8 cellular contexts compared by ENCODE assay signal in genomic region chr17:17859909-17860760, GRCh38. TPM values are rescaled to one million over a fixed set of nuclear protein-coding genes. Genes with fewer than 3 reads are reported as not detected.
A peak's percentile ranks its signal among the peaks of the same experiment; 100 is the strongest.
DNase-seq lines count a peak whose midpoint lies in the region; ATAC-seq and TF ChIP-seq lines count a peak whose summit lies in the region.

No MANE protein-coding gene starts in this region.

- H3K36me3 Mint-ChIP-seq in GM23338 (ENCODE audit: low read depth) = no peaks in the 10 kb centered on the region
- H3K36me3 Mint-ChIP-seq in naive thymus-derived CD8-positive, alpha-beta T cell = peaks cover 0 to 2% (median 0%) of the 10 kb centered on the region in 3 donors

- H4K20me1 ChIP-seq in GM23338 (replicated peaks; ENCODE audit: insufficient read depth) = no peaks in the 10 kb centered on the region

- peak; percentile 94 to 98 for TF ChIP-seq CTCF in GM23338 (conservative IDR thresholded peaks at IDR 0.05; ENCODE audit: low read depth in 2 of 2)

- H3K4me3 ChIP-seq in GM23338 = no peak overlapping the region

- H3K27me3 Mint-ChIP-seq in GM23338 (ENCODE audit: insufficient read depth, low read depth, poor library complexity) = peaks cover 8% of the 10 kb centered on the region
- H3K27me3 Mint-ChIP-seq in naive thymus-derived CD8-positive, alpha-beta T cell = no peaks in the 10 kb centered on the region

- H3K4me2 ChIP-seq in GM23338 = peak overlapping the region; percentile 51; the same call in 1 of the 2 replicates

- H3K27ac ChIP-seq in GM23338 (ENCODE audit: low read depth) (no peak overlapping the region), substantia nigra (ENCODE audit: low read depth, low read length, poor library complexity, severe bottlenecking) (peak overlapping the region; percentile 33)

- no peak overlapping the region for H3K4me3 Mint-ChIP-seq in GM23338
- H3K4me3 Mint-ChIP-seq in naive thymus-derived CD8-positive, alpha-beta T cell = no peak overlapping the region

- H3F3A ChIP-seq in GM23338 (replicated peaks; ENCODE audit: low read depth) = no peaks in the 10 kb centered on the region

- H3K4me1 ChIP-seq in GM23338 (ENCODE audit: insufficient read depth) = peaks cover 4% of the 10 kb centered on the region; the same call in 1 of the 2 replicates

- H3K27me3 ChIP-seq in GM23338 (ENCODE audit: insufficient read depth) = no peaks in the 10 kb centered on the region

- H3K9me3 Mint-ChIP-seq in GM23338 = no peaks in the 10 kb centered on the region
- H3K9me3 Mint-ChIP-seq in naive thymus-derived CD8-positive, alpha-beta T cell = no peaks in the 10 kb centered on the region

- no peak overlapping the region for H2AFZ ChIP-seq in GM23338

- H3K36me3 ChIP-seq in GM23338 (ENCODE audit: insufficient read depth) = no peaks in the 10 kb centered on the region

- DNase-seq in CD1c-positive myeloid dendritic cell (ENCODE audit: extremely low spot score) (peak; percentile 78), GM23338 (ENCODE audit: low spot score) (peak; percentile 79), NCI-H748 treated with DMSO at 0.1 percent for 48 hours (lab: John Stamatoyannopoulos, UW) (peak; percentile 48), activated T-cell treated with anti-CD3 and anti-CD28 coated beads for 1 hour (ENCODE audit: low read depth) (peak; percentile 65), substantia nigra (lab: John Stamatoyannopoulos, UW) (peak in 41 of 49 donors; percentile 26 to 83 (median 62))
- DNase-seq in naive thymus-derived CD8-positive, alpha-beta T cell = peak; percentile 58 to 81 (median 70)

- ATAC-seq in GM23338 (peak; percentile 94), esophagus mucosa (peak; percentile 84), GM19395 (IDR thresholded peaks at IDR 0.05; ENCODE audit: unreplicated experiment) (no peak)
- ATAC-seq in naive thymus-derived CD8-positive, alpha-beta T cell = peak; percentile 92 to 96

- peaks cover 12% of the 10 kb centered on the region for H3K4me1 Mint-ChIP-seq in GM23338
- peaks cover 22 to 66% (median 44%) of the 10 kb centered on the region in 4 donors for H3K4me1 Mint-ChIP-seq in naive thymus-derived CD8-positive, alpha-beta T cell

- no peaks in the 10 kb centered on the region for H3K9me2 ChIP-seq in GM23338 (ENCODE audit: insufficient read depth)

- no peak overlapping the region for H3K27ac Mint-ChIP-seq in GM23338
- peak overlapping the region in 6 of 10 donors; percentile 20 to 58 (median 40) for H3K27ac Mint-ChIP-seq in naive thymus-derived CD8-positive, alpha-beta T cell

- POLR2A ChIA-PET in naive thymus-derived CD8-positive, alpha-beta T cell (lab: Charles Lee) = interaction anchor here (0.7 to 5.6 kb wide), 3 partner anchors 48 to 179 kb away, joined by 3 to 45 read pairs (median 11); partner anchors contain the start of gene RAI1

- no peaks in the 10 kb centered on the region for H3K79me2 ChIP-seq in GM23338 (replicated peaks; ENCODE audit: insufficient read depth)

TF ChIP-seq in GM23338, 12 proteins besides CTCF, POLR2A, EP300 and RAD21:
- TF ChIP-seq ZNF114 (CRISPR knock-in tag; IDR thresholded peaks at IDR 0.05) (no peak), JUNB (IDR thresholded peaks at IDR 0.05; ENCODE audit: unreplicated experiment) (no peak), NANOG (IDR thresholded peaks at IDR 0.05; ENCODE audit: borderline replicate concordance) (no peak), ZNF331 (CRISPR knock-in tag; IDR thresholded peaks at IDR 0.05; ENCODE audit: low read depth) (no peak), POLR2AphosphoS5 (IDR thresholded peaks at IDR 0.05; ENCODE audit: low read depth) (no peak), REST (IDR thresholded peaks at IDR 0.05; ENCODE audit: unreplicated experiment) (no peak), STAT1 (IDR thresholded peaks at IDR 0.05; ENCODE audit: unreplicated experiment) (no peak), ETS1 (IDR thresholded peaks at IDR 0.05) (no peak), CREB1 (CRISPR knock-in tag; IDR thresholded peaks at IDR 0.05; ENCODE audit: low read depth) (no peak)

RNA-seq across cellular contexts. Expression of gene SREBF1, which starts 23.3 kb away (rescaled TPM):
- total RNA-seq in GM23338 (2014; rRNA removed; shearing (Covaris generic)) = 77.7 and 85.3 TPM in 2 replicates
- polyA plus RNA-seq in GM23338 (2016; fragmentation: Nextera tagmentation; extraction: Ambion mirVana) = 39.6 and 43.7 TPM in 2 replicates
- total RNA-seq in esophagus mucosa = 142 TPM
- total RNA-seq in naive thymus-derived CD8-positive, alpha-beta T cell = 10 to 100 TPM; 40.6 to 43.8 TPM
- 10 to 100 TPM; 16.3 to 57.0 (median 44.8) TPM for polyA plus RNA-seq in naive thymus-derived CD8-positive, alpha-beta T cell
